12 cellular contexts compared by ENCODE assay signal in genomic region chr22:27876684-27877083, GRCh38. TPM values are rescaled to one million over a fixed set of nuclear protein-coding genes. Genes with fewer than 3 reads are reported as not detected.
DNase-seq lines count a peak whose midpoint lies in the region; ATAC-seq and TF ChIP-seq lines count a peak whose summit lies in the region.
"Had no signal": no experiment of that assay in that cellular context is flagged by ENCODE, and none has a peak within 500 bp of the region (broad histone marks: within the 10 kb centered on the region; RNA-seq: fewer than 3 reads in every experiment).

No MANE protein-coding gene starts in this region.

- no peak for TF ChIP-seq CTCF in fibroblast of the aortic adventitia (IDR thresholded peaks at IDR 0.05; ENCODE audit: insufficient read depth, low read length)

- DNase-seq in NCI-H146 (lab: John Stamatoyannopoulos, UW) (peak; percentile 26), NCI-H146 treated with DMSO at 0.1 percent for 48 hours (lab: John Stamatoyannopoulos, UW; ENCODE audit: unreplicated experiment) (no peak), NCI-H524 (lab: John Stamatoyannopoulos, UW) (peak; percentile 23 to 75), fibroblast of the aortic adventitia (ENCODE audit: low read depth) (peak; percentile 68)
- DNase-seq in stimulated activated CD4-positive, alpha-beta T cell treated with anti-CD3 and anti-CD28 coated beads, Interleukin-15, amount 100 ng/mL, for 24 hours = no peak
- DNase-seq: body of pancreas, foreskin melanocyte, left lung, psoas muscle had no signal

- peaks cover 0 to 4% of the 10 kb centered on the region in 2 donors for H3K36me3 ChIP-seq in stomach smooth muscle (ENCODE audit: control insufficient read depth in 2 of 2, insufficient read depth in 2 of 2, low read length in 2 of 2)

- H3K27ac ChIP-seq in stomach smooth muscle (ENCODE audit: low read length) = peak overlapping the region; percentile 58
- H3K27ac ChIP-seq: body of pancreas, left lung, psoas muscle had no signal

- no peak overlapping the region for H3K9ac ChIP-seq in stomach smooth muscle (ENCODE audit: low read length in 2 of 2)

- no peaks in the 10 kb centered on the region for H3K27me3 ChIP-seq in stomach smooth muscle (ENCODE audit: control insufficient read depth in 1 of 2, insufficient read depth in 2 of 2, low read length in 2 of 2)
- H3K27me3 ChIP-seq: body of pancreas, left lung had no signal

- no peak for ATAC-seq in HG03196 (IDR thresholded peaks at IDR 0.05; ENCODE audit: unreplicated experiment)
- ATAC-seq in HG02623 (IDR thresholded peaks at IDR 0.05; ENCODE audit: unreplicated experiment) = no peak
- ATAC-seq: body of pancreas, left lung had no signal

- no peak overlapping the region for H3K4me3 ChIP-seq in fibroblast of the aortic adventitia (ENCODE audit: low read depth, low read length)
- H3K4me3 ChIP-seq in stomach smooth muscle (ENCODE audit: low read length in 2 of 2) = no peak overlapping the region
- H3K4me3 ChIP-seq: body of pancreas, left lung, psoas muscle had no signal

- H3K4me1 ChIP-seq in stomach smooth muscle (ENCODE audit: control insufficient read depth, insufficient read depth, low read length) = peaks cover 51% of the 10 kb centered on the region

- H3K9me3 ChIP-seq in stomach smooth muscle (ENCODE audit: control insufficient read depth in 2 of 2, low read length in 2 of 2) = peaks cover 0 to 1% of the 10 kb centered on the region in 2 donors
- H3K9me3 ChIP-seq: body of pancreas, left lung, psoas muscle had no signal

RNA-seq across cellular contexts. Expression of gene PITPNB, which starts 42.4 kb away (rescaled TPM):
- total RNA-seq in fibroblast of the aortic adventitia (ENCODE audit: low replicate concordance) = 22.1 and 26.8 TPM in 2 replicates

Comparison
In these comparisons a context has a peak if more than half of its experiments do, and no peak if none do; other contexts are left out.
1. DNase-seq: peak in NCI-H146 (single experiment), NCI-H524 (2 of 2) and fibroblast of the aortic adventitia (single experiment); none in NCI-H146 treated with DMSO at 0.1 percent for 48 hours (single experiment) and stimulated activated CD4-positive, alpha-beta T cell treated with anti-CD3 and anti-CD28 coated beads, Interleukin-15, amount 100 ng/mL, for 24 hours (single experiment).